In genomic region chr2:111120253-111121027, GRCh38 we compare ENCODE assay signal across 8 cellular contexts. TPM values are rescaled to one million over a fixed set of nuclear protein-coding genes. Genes with fewer than 3 reads are reported as not detected.
DNase-seq lines count a peak whose midpoint lies in the region; ATAC-seq, FAIRE-seq and TF ChIP-seq lines count a peak whose summit lies in the region.

Gene BCL2L11 (plus strand): TSS chr2:111120914. CDS start chr2:111123746, 2,832 bp downstream.

- H3K4me3 ChIP-seq in WI38 (ENCODE audit: low read depth, low read length) (peak within 1 kb of the TSS; percentile 77), bronchial epithelial cell (ENCODE audit: low read depth, low read length) (peak within 1 kb of the TSS; percentile 94)

- peak; percentile 57 for ATAC-seq in GM18909 (IDR thresholded peaks at IDR 0.05; ENCODE audit: poor library complexity, unreplicated experiment)
- peak; percentile 60 for ATAC-seq in HG03159 (IDR thresholded peaks at IDR 0.05; ENCODE audit: unreplicated experiment)

- 0 out of 2 replicates have a peak, but pooled peaks have one; percentile 3 for TF ChIP-seq CTCF in WI38 (IDR thresholded peaks at IDR 0.05; ENCODE audit: low read depth, low read length)
- TF ChIP-seq CTCF in bronchial epithelial cell (IDR thresholded peaks at IDR 0.05; ENCODE audit: insufficient read depth, low read length, severe bottlenecking) = peak; percentile 1

- H3K27me3 ChIP-seq in bronchial epithelial cell (ENCODE audit: control insufficient read depth, insufficient read depth, low read length) = peaks cover 1% of the 10 kb centered on the region

- peaks cover 4% of the 10 kb centered on the region for H3K36me3 ChIP-seq in bronchial epithelial cell (ENCODE audit: control insufficient read depth, insufficient read depth, low read length)

- peak; percentile 95 for DNase-seq in AG08396 (ENCODE audit: low spot score)
- peak; percentile 96 for DNase-seq in NCI-H2227 (lab: John Stamatoyannopoulos, UW; ENCODE audit: unreplicated experiment)
- peak; percentile 81 for DNase-seq in bronchial epithelial cell (ENCODE audit: low read depth)
- peak; percentile 94 for DNase-seq in iris pigment epithelial cell (ENCODE audit: low read depth)
- peak; percentile 89 for DNase-seq in stimulated activated CD4-positive, alpha-beta T cell treated with anti-CD3 and anti-CD28 coated beads, Interleukin-12 subunit alpha, Interleukin-12 subunit beta, amount 100 ng/mL, for 4 hours

- no peak for FAIRE-seq in bronchial epithelial cell (lab: Jason Lieb, UNC)

RNA-seq across cellular contexts. Expression of gene BCL2L11, which starts in this region (rescaled TPM):
- total RNA-seq in bronchial epithelial cell = 3.7 TPM in 2 replicates

Comparison
In these comparisons a context has a peak if more than half of its experiments do, and no peak if none do; other contexts are left out.
1. Peak in every context shown above with its lines: DNase-seq, ATAC-seq and H3K4me3 ChIP-seq.